27 cellular contexts compared by ENCODE assay signal in genomic region chr20:36337886-36338285, GRCh38. TPM values are rescaled to one million over a fixed set of nuclear protein-coding genes. Genes with fewer than 3 reads are reported as not detected.
DNase-seq lines count a peak whose midpoint lies in the region; ATAC-seq, FAIRE-seq and TF ChIP-seq lines count a peak whose summit lies in the region.
"Had no signal": no experiment of that assay in that cellular context is flagged by ENCODE, and none has a peak within 500 bp of the region (broad histone marks: within the 10 kb centered on the region; RNA-seq: fewer than 3 reads in every experiment).

No MANE protein-coding gene starts in this region.

- H3K36me3 Mint-ChIP-seq in glutamatergic neuron (ENCODE audit: unreplicated experiment), result no peaks in the 10 kb centered on the region
- H3K36me3 Mint-ChIP-seq: CD4-positive, alpha-beta memory T cell; CD4-positive, CD25-positive, alpha-beta regulatory T cell; CD8-positive, alpha-beta memory T cell had no signal

- H2AFZ ChIP-seq in HepG2 (ENCODE audit: low read length) (no peak overlapping the region), neuronal stem cell (ENCODE audit: low read length) (no peak overlapping the region)

- no peaks in the 10 kb centered on the region for H3K36me3 ChIP-seq in HepG2 (replicated peaks in 1 of 2; ENCODE audit: control insufficient read depth in 1 of 2, insufficient read depth in 2 of 2, low read length in 2 of 2)
- H3K36me3 ChIP-seq in right lobe of liver, result no peaks in the 10 kb centered on the region
- H3K36me3 ChIP-seq in neuronal stem cell (replicated peaks in 1 of 2; ENCODE audit: control insufficient read depth in 2 of 2, insufficient read depth in 2 of 2, low read length in 2 of 2), result no peaks in the 10 kb centered on the region
- H3K36me3 ChIP-seq in tibial nerve, result no peaks in the 10 kb centered on the region
- H3K36me3 ChIP-seq: BLaER1 treated with 17β-estradiol and CSF1 and Interleukin-3, amounts not matched to agents 10 nM and 100 nM had no signal

- H3K23ac ChIP-seq in neuronal stem cell (ENCODE audit: low read depth, low read length, poor library complexity), result no peak overlapping the region

- peaks cover 1% of the 10 kb centered on the region for H3K27me3 Mint-ChIP-seq in glutamatergic neuron (ENCODE audit: unreplicated experiment)

- H3K4me3 ChIP-seq in HepG2 (replicated peaks in 1 of 3; ENCODE audit: insufficient read depth in 1 of 3, low read depth in 2 of 3, low read length in 3 of 3) (no peak overlapping the region), right lobe of liver (no peak overlapping the region), neuronal stem cell (ENCODE audit: low read length in 2 of 2) (peak overlapping the region in 1 of 2 donors; percentile 36), tibial nerve (no peak overlapping the region)
- H3K4me3 ChIP-seq: A549; BLaER1 treated with 17β-estradiol and CSF1 and Interleukin-3, amounts not matched to agents 10 nM and 100 nM; GM12878 had no signal

- H3K18ac ChIP-seq in neuronal stem cell (ENCODE audit: low read length), result peak overlapping the region; percentile 55

- peaks cover 10% of the 10 kb centered on the region; the same call in 1 of the 2 replicates for H4K20me1 ChIP-seq in HepG2 (ENCODE audit: insufficient read depth, low read length)

- in situ Hi-C loops in HepG2 (cut with HindIII; ENCODE audit: extremely low pct_ligation_motif_present, low pct_unique_long_range_greater_than_20kb), result no loop called here

- H3K9me3 Mint-ChIP-seq in glutamatergic neuron (ENCODE audit: unreplicated experiment), result peaks cover 3% of the 10 kb centered on the region
- H3K9me3 Mint-ChIP-seq: CD4-positive, CD25-positive, alpha-beta regulatory T cell; CD8-positive, alpha-beta memory T cell had no signal

- H2BK120ac ChIP-seq in neuronal stem cell (ENCODE audit: low read depth, low read length), result no peak overlapping the region

- H4K8ac ChIP-seq in neuronal stem cell (ENCODE audit: low read depth, low read length), result no peak overlapping the region

- H3K4me1 Mint-ChIP-seq in glutamatergic neuron (ENCODE audit: low read depth, unreplicated experiment), result peaks cover 18% of the 10 kb centered on the region
- H3K4me1 Mint-ChIP-seq: B cell; CD4-positive, alpha-beta memory T cell; CD8-positive, alpha-beta memory T cell had no signal

- 28% methylated on average over 4 of the region's 4 CpGs for WGBS in HepG2 (ENCODE audit: low lambda C conversion rate)
- WGBS in right lobe of liver (ENCODE audit: insufficient coverage, low coverage, low lambda C conversion rate, missing lambda C conversion rate), result 73% methylated on average over 4 of the region's 4 CpGs
- no CpG with 5 or more reads among the region's 4 CpGs for WGBS in neuronal stem cell (ENCODE audit: extremely low coverage in 2 of 2, insufficient read length in 2 of 2, insufficient replicate concordance in 1 of 2), 2 donors
- 86 to 89% methylated on average over 3 of the region's 4 CpGs for WGBS in tibial nerve, 2 donors

- no peak overlapping the region for H3K4me3 Mint-ChIP-seq in glutamatergic neuron (ENCODE audit: unreplicated experiment)
- H3K4me3 Mint-ChIP-seq: B cell; CD4-positive, alpha-beta memory T cell; CD4-positive, CD25-positive, alpha-beta regulatory T cell; CD8-positive, alpha-beta memory T cell had no signal

- no peak for TF ChIP-seq RAD21 in HepG2 (CRISPR knock-in tag; IDR thresholded peaks at IDR 0.05)

- H2BK12ac ChIP-seq in neuronal stem cell (ENCODE audit: low read length), result peak overlapping the region; percentile 50

- peaks cover 4% of the 10 kb centered on the region for H3K79me1 ChIP-seq in neuronal stem cell (ENCODE audit: low read depth, low read length)

- no peak overlapping the region for H2BK5ac ChIP-seq in neuronal stem cell (ENCODE audit: low read length)

- H2BK15ac ChIP-seq in neuronal stem cell (ENCODE audit: low read length), result peak overlapping the region; percentile 8

- H3K4me1 ChIP-seq in HepG2 (ENCODE audit: insufficient read depth, low read length) (no peaks in the 10 kb centered on the region), right lobe of liver (no peaks in the 10 kb centered on the region), neuronal stem cell (ENCODE audit: control insufficient read depth in 2 of 2, insufficient read depth in 1 of 2, low read depth in 1 of 2, low read length in 2 of 2) (peaks cover 1 to 2% of the 10 kb centered on the region in 2 donors), tibial nerve (no peaks in the 10 kb centered on the region)
- H3K4me1 ChIP-seq: A549 had no signal

- TF ChIP-seq EP300 in HepG2 (IDR thresholded peaks at IDR 0.05; ENCODE audit: low read depth in 2 of 2, low read length in 2 of 2), result no peak
- TF ChIP-seq EP300 in HepG2 (CRISPR knock-in tag; IDR thresholded peaks at IDR 0.05; ENCODE audit: borderline replicate concordance), result no peak
- TF ChIP-seq EP300 in tibial nerve (IDR thresholded peaks at IDR 0.05), result no peak

- H3K9me3 ChIP-seq in HepG2 (ENCODE audit: low read length) (no peaks in the 10 kb centered on the region), right lobe of liver (no peaks in the 10 kb centered on the region), neuronal stem cell (replicated peaks in 1 of 2; ENCODE audit: control insufficient read depth in 2 of 2, insufficient read depth in 1 of 2, low read depth in 1 of 2, low read length in 2 of 2) (no peaks in the 10 kb centered on the region), tibial nerve (no peaks in the 10 kb centered on the region)
- H3K9me3 ChIP-seq: A549; BLaER1 treated with 17β-estradiol and CSF1 and Interleukin-3, amounts not matched to agents 10 nM and 100 nM had no signal

- CTCF ChIA-PET in HepG2 (lab: Yijun Ruan, JAX; ENCODE audit: low intra/inter-chr PET ratio, low total read pairs), result no interaction called here

- H3K27ac Mint-ChIP-seq in glutamatergic neuron (ENCODE audit: unreplicated experiment), result no peak overlapping the region
- H3K27ac Mint-ChIP-seq: B cell; CD4-positive, alpha-beta memory T cell; CD4-positive, CD25-positive, alpha-beta regulatory T cell had no signal

- H3K79me2 ChIP-seq in HepG2 (ENCODE audit: insufficient read depth, low read length), result no peaks in the 10 kb centered on the region

- TF ChIP-seq POLR2A in HepG2 (IDR thresholded peaks at IDR 0.05; ENCODE audit: insufficient read depth in 1 of 2, low read depth in 2 of 2, low read length in 2 of 2) (no peak), right lobe of liver (IDR thresholded peaks at IDR 0.05) (no peak), tibial nerve (IDR thresholded peaks at IDR 0.05) (no peak)

- POLR2A ChIA-PET in HepG2 (lab: Yijun Ruan, JAX), result no interaction called here

- no peak for TF ChIP-seq CTCF in HepG2 (CRISPR knock-in tag; IDR thresholded peaks at IDR 0.05)
- TF ChIP-seq CTCF in right lobe of liver (IDR thresholded peaks at IDR 0.05), result no peak
- no peak for TF ChIP-seq CTCF in glutamatergic neuron (IDR thresholded peaks at IDR 0.05; ENCODE audit: partially characterized antibody, unreplicated experiment)
- no peak for TF ChIP-seq CTCF in tibial nerve (IDR thresholded peaks at IDR 0.05)

- no TSS peak for BruUV-seq in HepG2 (replicated peaks; lab: Mats Ljungman, UMichigan)

- ATAC-seq in HepG2 (no peak), right lobe of liver (no peak)
- ATAC-seq: GM12878 had no signal

- H4K91ac ChIP-seq in neuronal stem cell (ENCODE audit: low read depth, low read length, poor library complexity), result no peak overlapping the region

- no peak overlapping the region for H3K9ac ChIP-seq in HepG2 (ENCODE audit: insufficient read depth, low read depth, low read length)
- H3K9ac ChIP-seq in neuronal stem cell (ENCODE audit: low read depth, low read length, poor library complexity), result no peak overlapping the region
- H3K9ac ChIP-seq: BLaER1 treated with 17β-estradiol and CSF1 and Interleukin-3, amounts not matched to agents 10 nM and 100 nM had no signal

- no peak overlapping the region for H3K4me2 ChIP-seq in HepG2 (ENCODE audit: low read depth, low read length)
- H3K4me2 ChIP-seq in neuronal stem cell (ENCODE audit: insufficient read depth, low read length, poor library complexity, severe bottlenecking), result no peak overlapping the region
- H3K4me2 ChIP-seq: A549 had no signal

- intact Hi-C loops in HepG2 (cut with micrococcal nuclease; ENCODE audit: unreplicated experiment) (no loop called here), right lobe of liver (cut with DNase I) (no loop called here)

- H3K14ac ChIP-seq in neuronal stem cell (ENCODE audit: low read length), result peak overlapping the region; percentile 31

- H2AK5ac ChIP-seq in neuronal stem cell (ENCODE audit: low read depth, low read length), result peak overlapping the region; percentile 44

- DNase-seq in HepG2 (ENCODE audit: low spot score), result no peak
- DNase-seq in right lobe of liver, result no peak
- DNase-seq in glutamatergic neuron, result peak; percentile 8
- DNase-seq in neuronal stem cell (ENCODE audit: low spot score), result no peak
- DNase-seq in NCI-H2196 (lab: John Stamatoyannopoulos, UW; ENCODE audit: unreplicated experiment), result no peak
- DNase-seq in NCI-H187 treated with DMSO at 0.1 percent for 48 hours (lab: John Stamatoyannopoulos, UW), result no peak
- no peak for DNase-seq in tibial nerve (ENCODE audit: low spot score in 2 of 2)
- DNase-seq: AML-193; CD4-positive, CD25-positive, alpha-beta regulatory T cell; CD8-positive, alpha-beta memory T cell; COR-L47; DMS 273 treated with DMSO at 0.1 percent for 48 hours; DMS153; DMS53; DMS79; DND-41; EL; GDM1 had no signal

- FAIRE-seq in HepG2 (lab: Jason Lieb, UNC), result no peak
- FAIRE-seq: A549, GM12878, GM12892, GM18507 had no signal

- H3K27me3 ChIP-seq in HepG2 (ENCODE audit: control insufficient read depth in 1 of 2, insufficient read depth in 2 of 2, low read length in 2 of 2), result peaks cover 6 to 64% of the 10 kb centered on the region in 2 experiments; a peak in 3 of 5 replicates
- no peaks in the 10 kb centered on the region for H3K27me3 ChIP-seq in right lobe of liver
- peaks cover 0 to 55% (median 0%) of the 10 kb centered on the region in 3 experiments for H3K27me3 ChIP-seq in neuronal stem cell (ENCODE audit: control insufficient read depth in 3 of 3, insufficient read depth in 3 of 3, low read depth in 1 of 3, low read length in 3 of 3)
- H3K27me3 ChIP-seq in tibial nerve, result peaks cover 0 to 66% of the 10 kb centered on the region in 2 donors
- H3K27me3 ChIP-seq: BLaER1 treated with 17β-estradiol and CSF1 and Interleukin-3, amounts not matched to agents 10 nM and 100 nM had no signal

- H3K4ac ChIP-seq in neuronal stem cell (ENCODE audit: low read length), result peak overlapping the region; percentile 78

- H3K27ac ChIP-seq in HepG2 (ENCODE audit: extremely low read length, insufficient read depth, low read length) (no peak overlapping the region), right lobe of liver (no peak overlapping the region), neuronal stem cell (replicated peaks; ENCODE audit: low read length) (no peak overlapping the region), tibial nerve (no peak overlapping the region)
- H3K27ac ChIP-seq: 22Rv1; A549; BLaER1 treated with 17β-estradiol and CSF1 and Interleukin-3, amounts not matched to agents 10 nM and 100 nM; C4-2B had no signal

RNA-seq across cellular contexts. Expression of gene DLGAP4, which starts 31.7 kb away (rescaled TPM):
- total RNA-seq in HepG2 (2016; rRNA removed; fragmentation: Illumina TruSeq; extraction: Trizol) (13.3 and 15.2 TPM in 2 replicates), right lobe of liver (10 to 100 TPM; 15.5 to 35.1 (median 23.2) TPM), glutamatergic neuron (ENCODE audit: unreplicated experiment) (199 TPM), tibial nerve (10 to 100 TPM; 46.1 to 97.5 (median 52.5) TPM)
- 17.7 and 20.1 TPM in 2 replicates for total RNA-seq in HepG2 (2016; cell fraction: cytosol; rRNA removed; fragmentation: Illumina TruSeq; extraction: Trizol; ENCODE audit: low read depth)
- total RNA-seq in HepG2 (2016; cell fraction: insoluble cytoplasmic fraction; rRNA removed; fragmentation: Illumina TruSeq; extraction: Trizol), result 10.7 and 12.5 TPM in 2 replicates
- total RNA-seq in HepG2 (2016; cell fraction: membrane; rRNA removed; fragmentation: Illumina TruSeq; extraction: Trizol), result 30.2 and 36.1 TPM in 2 replicates
- total RNA-seq in HepG2 (2016; cell fraction: nucleus; rRNA removed; fragmentation: Illumina TruSeq; extraction: Trizol), result 14.3 and 17.6 TPM in 2 replicates
- 26.7 and 33.5 TPM in 2 replicates for polyA plus RNA-seq in HepG2 (2011; rRNA removed)
- 18.9 and 28.9 TPM in 2 replicates for polyA plus RNA-seq in HepG2 (2011; cell fraction: cytosol; rRNA removed)
- 81.3 and 93.4 TPM in 2 replicates for polyA plus RNA-seq in HepG2 (2011; cell fraction: nucleus; rRNA removed)
- polyA plus RNA-seq in HepG2 (2012), result 33.2 and 39.1 TPM in 2 replicates
- polyA plus RNA-seq in HepG2 (2016; cell fraction: cytosol; fragmentation: Illumina TruSeq; extraction: Trizol; ENCODE audit: low read depth), result 42.6 and 57.9 TPM in 2 replicates
- 32.0 and 44.7 TPM in 2 replicates for polyA plus RNA-seq in HepG2 (2016; cell fraction: insoluble cytoplasmic fraction; fragmentation: Illumina TruSeq; extraction: Trizol; ENCODE audit: low read depth)
- polyA plus RNA-seq in HepG2 (2016; cell fraction: membrane; fragmentation: Illumina TruSeq; extraction: Trizol; ENCODE audit: low read depth), result 45.4 and 49.0 TPM in 2 replicates
- 63.9 and 68.5 TPM in 2 replicates for polyA plus RNA-seq in HepG2 (2016; cell fraction: nucleus; fragmentation: Illumina TruSeq; extraction: Trizol; ENCODE audit: insufficient read depth, low read depth)
- polyA minus RNA-seq in HepG2 (2011; rRNA and poly(A)+ RNA removed; ENCODE audit: low replicate concordance), result 15.9 and 38.7 TPM in 2 replicates
- 33.7 and 42.9 TPM in 2 replicates for polyA minus RNA-seq in HepG2 (2011; cell fraction: cytosol; rRNA and poly(A)+ RNA removed)
- 29.9 and 33.6 TPM in 2 replicates for polyA minus RNA-seq in HepG2 (2011; cell fraction: nucleus; rRNA and poly(A)+ RNA removed)
- polyA plus RNA-seq in neuronal stem cell (2013, experiment 1 of 2), result 98.6 TPM
- polyA plus RNA-seq in neuronal stem cell (2013, experiment 2 of 2), result 99.8 TPM
